17 cellular contexts compared by ENCODE assay signal in the genomic region with DNA sequence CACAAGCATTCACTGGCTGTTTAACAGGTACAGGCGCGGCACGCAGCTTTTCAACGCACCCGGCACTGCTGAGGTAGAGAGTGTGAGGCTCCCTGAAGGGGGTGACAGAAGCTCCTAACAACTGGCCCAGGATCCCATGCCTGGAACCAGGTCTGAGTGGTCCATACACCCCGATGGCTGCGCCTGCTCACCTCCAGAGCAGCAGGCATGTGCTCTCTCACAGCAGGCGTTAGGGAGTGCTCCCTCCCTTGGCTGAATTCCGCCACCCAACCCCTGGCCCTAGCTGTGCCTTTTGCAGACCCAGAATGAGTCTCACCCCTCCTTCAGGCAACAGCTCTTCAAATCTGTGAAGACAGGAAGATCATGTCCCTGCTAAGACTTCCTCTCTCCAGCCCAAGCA.
"Had no signal": no experiment of that assay in that cellular context is flagged by ENCODE, and none has a peak within 500 bp of the region (broad histone marks: within the 10 kb centered on the region; RNA-seq: fewer than 3 reads in every experiment).

No MANE protein-coding gene starts in this region.

- H3K9me3 ChIP-seq: body of pancreas, heart right ventricle, lower lobe of right lung, spleen, upper lobe of right lung had no signal

- H3K4me1 ChIP-seq: lower lobe of right lung had no signal

- H3K9me3 Mint-ChIP-seq: activated naive CD4-positive, alpha-beta T cell treated with anti-CD3 and anti-CD28 coated beads for 36 hours; activated T-cell treated with anti-CD3 and anti-CD28 coated beads, Interleukin-2, amount 50 U/mL, for 4 hours; activated T-helper 2 cell treated with anti-CD3 and anti-CD28 coated beads, Interferon-gamma antibody, Interleukin-2, Interleukin-4, amounts not matched to agents 10 μg/mL and 5 μg/mL and 100 μg/mL, durations not matched to agents 14 hours and 24 hours and 36 hours; naive thymus-derived CD4-positive, alpha-beta T cell had no signal

- H3K27ac ChIP-seq: body of pancreas, cardiac muscle cell, heart right ventricle, lower lobe of right lung, spleen, upper lobe of right lung had no signal

- H3K27ac Mint-ChIP-seq: activated naive CD4-positive, alpha-beta T cell treated with anti-CD3 and anti-CD28 coated beads for 36 hours; activated T-helper 2 cell treated with anti-CD3 and anti-CD28 coated beads, Interferon-gamma antibody, Interleukin-2, Interleukin-4, amounts not matched to agents 10 μg/mL and 5 μg/mL and 100 μg/mL, durations not matched to agents 14 hours and 24 hours and 36 hours had no signal

- H3K4me3 Mint-ChIP-seq: activated naive CD4-positive, alpha-beta T cell treated with anti-CD3 and anti-CD28 coated beads for 36 hours; activated T-cell treated with anti-CD3 and anti-CD28 coated beads, Interleukin-2, amount 50 U/mL, for 4 hours; naive thymus-derived CD4-positive, alpha-beta T cell had no signal

- H3K4me3 ChIP-seq: body of pancreas, cardiac muscle cell, heart right ventricle, lower lobe of right lung, spleen, upper lobe of right lung had no signal

- DNase-seq: activated CD4-positive, alpha-beta T cell treated with anti-CD3 and anti-CD28 coated beads, Interleukin-2, amount 50 U/mL, for 4 hours; activated CD8-positive, alpha-beta memory T cell treated with anti-CD3 and anti-CD28 coated beads, Interleukin-2, amount 50 U/mL, for 48 hours; activated naive CD4-positive, alpha-beta T cell treated with anti-CD3 and anti-CD28 coated beads for 36 hours; activated T-cell treated with anti-CD3 and anti-CD28 coated beads, Interleukin-2, amount 50 U/mL, for 4 hours; body of pancreas; cortex of kidney; foreskin fibroblast; heart right ventricle; lower lobe of right lung; naive thymus-derived CD4-positive, alpha-beta T cell; spleen; stimulated activated CD4-positive, alpha-beta T cell treated with anti-CD3 and anti-CD28 coated beads, Interleukin-4, amount 100 ng/mL, for 1 hour; stimulated activated naive CD8-positive, alpha-beta T cell treated with anti-CD3 and anti-CD28 coated beads, Interleukin-15, Interleukin-2, amounts not matched to agents 100 U/mL and 50 U/mL, for 24 hours; upper lobe of right lung had no signal

- H3K27me3 Mint-ChIP-seq: naive thymus-derived CD4-positive, alpha-beta T cell had no signal

- H3K27me3 ChIP-seq: body of pancreas, cardiac muscle cell, heart right ventricle, spleen, upper lobe of right lung had no signal

- ATAC-seq: activated T-cell treated with anti-CD3 and anti-CD28 coated beads, Interleukin-2, amount 50 U/mL, for 4 hours; body of pancreas; heart right ventricle; left lobe of liver; lower lobe of right lung; naive thymus-derived CD4-positive, alpha-beta T cell; stimulated activated naive CD8-positive, alpha-beta T cell treated with anti-CD3 and anti-CD28 coated beads, Interleukin-15, Interleukin-2, amounts not matched to agents 100 U/mL and 50 U/mL, for 24 hours; upper lobe of right lung had no signal
